ENCODE assay signal across 12 cellular contexts in the genomic region with DNA sequence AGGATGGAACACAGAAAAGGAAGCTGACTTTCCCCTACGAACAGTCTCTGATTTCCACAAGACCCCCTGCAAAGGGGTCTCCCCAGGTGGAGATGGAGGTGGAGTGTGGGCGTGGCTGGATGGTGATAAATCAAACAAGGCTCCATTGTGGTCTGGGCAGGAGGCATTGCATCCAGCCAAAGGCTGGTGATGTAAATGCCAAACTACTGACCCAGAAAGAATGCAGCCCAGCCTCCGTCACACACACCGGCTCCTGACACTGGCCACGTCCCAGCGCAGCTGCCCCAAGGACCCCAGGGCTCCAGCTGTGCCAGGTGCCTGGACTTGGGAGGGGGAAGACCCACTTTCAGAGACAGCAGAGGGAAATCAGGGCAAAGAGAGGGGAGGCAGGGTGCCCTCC. TPM values are rescaled to one million over a fixed set of nuclear protein-coding genes. Genes with fewer than 3 reads are reported as not detected.
DNase-seq lines count a peak whose midpoint lies in the region; ATAC-seq and TF ChIP-seq lines count a peak whose summit lies in the region.
"Had no signal": no experiment of that assay in that cellular context is flagged by ENCODE, and none has a peak within 500 bp of the region (broad histone marks: within the 10 kb centered on the region; RNA-seq: fewer than 3 reads in every experiment).

No MANE protein-coding gene starts in this region.

- TF ChIP-seq EP300 in gastroesophageal sphincter (IDR thresholded peaks at IDR 0.05), result no peak

- H3K36me3 ChIP-seq in HEK293 (ENCODE audit: control insufficient read depth in 2 of 2, insufficient read depth in 1 of 2, low read length in 2 of 2) (peaks cover 0 to 9% of the 10 kb centered on the region in 2 experiments; a peak in 1 of 3 replicates), gastroesophageal sphincter (no peaks in the 10 kb centered on the region), testis (ENCODE audit: low read depth, missing control alignments) (no peaks in the 10 kb centered on the region), endodermal cell (ENCODE audit: control insufficient read depth, insufficient read depth, low read length) (peaks cover 9% of the 10 kb centered on the region)

- H3K27me3 Mint-ChIP-seq in T-helper 17 cell (no peaks in the 10 kb centered on the region), endodermal cell (ENCODE audit: insufficient read depth) (no peaks in the 10 kb centered on the region)
- H3K27me3 Mint-ChIP-seq: stimulated activated memory B cell treated with anti-CD40 and anti-IgM and Interleukin-4, amounts not matched to agents 10 μg/mL and 1 μg/mL and 100 μg/mL, for 72 hours had no signal

- ATAC-seq in T-helper 17 cell (no peak), gastroesophageal sphincter (peak; percentile 62)
- ATAC-seq: stimulated activated memory B cell treated with anti-CD40 and anti-IgM and Interleukin-4, amounts not matched to agents 10 μg/mL and 1 μg/mL and 100 μg/mL, for 72 hours had no signal

- POLR2A ChIA-PET in HEK293 (lab: Yijun Ruan, JAX), result no interaction called here

- H3K36me3 Mint-ChIP-seq in T-helper 17 cell (ENCODE audit: low read depth) (peaks cover 4% of the 10 kb centered on the region), endodermal cell (ENCODE audit: low read depth) (no peaks in the 10 kb centered on the region)

- H3K9me3 ChIP-seq in HEK293 (ENCODE audit: control insufficient read depth, insufficient read depth, low read depth, low read length) (no peaks in the 10 kb centered on the region), T-helper 17 cell (ENCODE audit: control insufficient read depth, low read length, poor library complexity, severe bottlenecking) (no peaks in the 10 kb centered on the region), gastroesophageal sphincter (no peaks in the 10 kb centered on the region), testis (no peaks in the 10 kb centered on the region), endodermal cell (ENCODE audit: control insufficient read depth, low read length) (no peaks in the 10 kb centered on the region)

- intact Hi-C loops in testis (cut with DNase I; ENCODE audit: low total_unique reads), result no loop called here

- H3K9ac ChIP-seq in endodermal cell (ENCODE audit: extremely low read depth, low read length, poor library complexity, severe bottlenecking), result no peak overlapping the region

- TF ChIP-seq CTCF in HEK293 (tag by site-specific recombination; IDR thresholded peaks at IDR 0.05) (no peak), gastroesophageal sphincter (IDR thresholded peaks at IDR 0.05) (no peak), testis (IDR thresholded peaks at IDR 0.05) (no peak), endodermal cell (conservative IDR thresholded peaks at IDR 0.05) (no peak)

- H3K27ac Mint-ChIP-seq in T-helper 17 cell, result peak overlapping the region; percentile 83
- H3K27ac Mint-ChIP-seq in endodermal cell, result no peak overlapping the region

- TF ChIP-seq POLR2A in gastroesophageal sphincter (IDR thresholded peaks at IDR 0.05) (no peak), testis (IDR thresholded peaks at IDR 0.05) (no peak)

- H3K27me3 ChIP-seq in gastroesophageal sphincter (no peaks in the 10 kb centered on the region), testis (no peaks in the 10 kb centered on the region), endodermal cell (ENCODE audit: control insufficient read depth, insufficient read depth, low read length, poor library complexity, severe bottlenecking) (no peaks in the 10 kb centered on the region)

- H3K4me1 ChIP-seq in HEK293 (ENCODE audit: control insufficient read depth, insufficient read depth, low read length) (no peaks in the 10 kb centered on the region; the same call in 1 of the 2 replicates), gastroesophageal sphincter (peaks cover 0 to 53% (median 3%) of the 10 kb centered on the region in 3 donors), testis (peaks cover 12% of the 10 kb centered on the region), endodermal cell (ENCODE audit: control insufficient read depth, insufficient read depth, low read length) (peaks cover 2% of the 10 kb centered on the region)

- DNase-seq in T-helper 17 cell (no peak), testis (peak; percentile 31), cerebellar cortex (ENCODE audit: low spot score) (no peak), ecto neural progenitor cell (ENCODE audit: low spot score) (no peak), endodermal cell (no peak)
- DNase-seq: immature natural killer cell, NCI-H2029, OCI-M1 had no signal

- no peak overlapping the region for H3K27ac ChIP-seq in HEK293 (ENCODE audit: extremely low read depth, low read depth, low read length)
- peak overlapping the region; percentile 16 to 70 (median 55) for H3K27ac ChIP-seq in gastroesophageal sphincter
- peak overlapping the region in 1 of 2 donors; percentile 12 for H3K27ac ChIP-seq in testis
- H3K27ac ChIP-seq in endodermal cell (ENCODE audit: low read depth, low read length), result no peak overlapping the region
- H3K27ac ChIP-seq: VCaP had no signal

- 83 to 100% methylated on average over 1 to 2 of the region's 6 CpGs for WGBS in gastroesophageal sphincter (ENCODE audit: low coverage in 1 of 2), 2 donors
- WGBS in testis, 2 donors, result 57 to 81% methylated on average over 2 to 6 of the region's 6 CpGs
- WGBS in endodermal cell (ENCODE audit: insufficient coverage in 1 of 2, insufficient read length in 1 of 2), 2 experiments, result 89% methylated on average over 5 to 6 of the region's 6 CpGs

- H3K4me1 Mint-ChIP-seq in T-helper 17 cell (peaks cover 53% of the 10 kb centered on the region), endodermal cell (peaks cover 4% of the 10 kb centered on the region)

- H3K4me3 ChIP-seq in HEK293 (ENCODE audit: low read depth, low read length), result no peak overlapping the region
- H3K4me3 ChIP-seq in gastroesophageal sphincter, result no peak overlapping the region
- no peak overlapping the region for H3K4me3 ChIP-seq in testis
- no peak overlapping the region for H3K4me3 ChIP-seq in endodermal cell (ENCODE audit: low read length)

- CTCF ChIA-PET in HEK293 (lab: Yijun Ruan, JAX), result no interaction called here

- H3K9me3 Mint-ChIP-seq in endodermal cell, result no peaks in the 10 kb centered on the region
- H3K9me3 Mint-ChIP-seq: immature natural killer cell; stimulated activated memory B cell treated with anti-CD40 and anti-IgM and Interleukin-4, amounts not matched to agents 10 μg/mL and 1 μg/mL and 100 μg/mL, for 72 hours had no signal

- H3K4me3 Mint-ChIP-seq in T-helper 17 cell (no peak overlapping the region), endodermal cell (no peak overlapping the region)
- H3K4me3 Mint-ChIP-seq: immature natural killer cell; stimulated activated memory B cell treated with anti-CD40 and anti-IgM and Interleukin-4, amounts not matched to agents 10 μg/mL and 1 μg/mL and 100 μg/mL, for 72 hours had no signal

TF ChIP-seq in HEK293, 187 proteins besides CTCF, POLR2A, EP300 and RAD21:
- TF ChIP-seq GLIS1 (tag by site-specific recombination; IDR thresholded peaks at IDR 0.05), result peak; percentile 38; the same call in 1 of the 2 replicates
- no peak for TF ChIP-seq ZEB2 (tag by site-specific recombination; IDR thresholded peaks at IDR 0.05)
- TF ChIP-seq ZIC2 (tag by site-specific recombination; IDR thresholded peaks at IDR 0.05), result peak; percentile 40; the same call in 1 of the 2 replicates
TF ChIP-seq in HEK293: peak in this region for 2.

RNA-seq across cellular contexts. Expression of a gene that starts 6.3 kb away (rescaled TPM):
- total RNA-seq in T-helper 17 cell, result 10 to 100 TPM; 15.5 to 28.3 TPM
- 10 to 100 TPM; 13.5 to 33.8 (median 22.1) TPM for total RNA-seq in gastroesophageal sphincter
- total RNA-seq in testis, result 10 to 100 TPM; 21.4 to 35.7 TPM
- polyA plus RNA-seq in testis (ENCODE audit: insufficient read depth, low read depth, low replicate concordance), result 27.0 TPM
- 10 to 100 TPM; 26.0 to 27.3 TPM for total RNA-seq in endodermal cell
- polyA plus RNA-seq in endodermal cell (2013, experiment 1 of 2), result 28.0 TPM
- polyA plus RNA-seq in endodermal cell (2013, experiment 2 of 2), result 19.5 TPM

Comparison
In these comparisons a context has a peak if more than half of its experiments do, and no peak if none do; other contexts are left out.
1. H3K27ac ChIP-seq: peak in gastroesophageal sphincter (4 of 4); none in HEK293 (single experiment) and endodermal cell (single experiment).